ENCODE assay signal across 9 cellular contexts in genomic region chr6:163782436-163783003, GRCh38.
DNase-seq lines count a peak whose midpoint lies in the region; ATAC-seq and TF ChIP-seq lines count a peak whose summit lies in the region.
"Had no signal": no experiment of that assay in that cellular context is flagged by ENCODE, and none has a peak within 500 bp of the region (broad histone marks: within the 10 kb centered on the region; RNA-seq: fewer than 3 reads in every experiment).

No MANE protein-coding gene starts in this region.

- TF ChIP-seq CTCF in epithelial cell of esophagus (IDR thresholded peaks at IDR 0.05; ENCODE audit: insufficient read depth, low read depth, low read length, missing control alignments), result no peak

- no peak overlapping the region for H3K4me3 ChIP-seq in epithelial cell of esophagus (ENCODE audit: low read length)

- DNase-seq in ELF-1 (ENCODE audit: low read depth, low spot score) (peak; percentile 49), epithelial cell of esophagus (ENCODE audit: low read depth) (peak; percentile 11), cerebellar nuclear complex (lab: John Stamatoyannopoulos, UW) (no peak), NCI-H1048 (lab: John Stamatoyannopoulos, UW) (no peak)
- no peak for DNase-seq in activated T-cell treated with anti-CD3 and anti-CD28 coated beads, Interleukin-2, amount 50 U/mL, for 48 hours
- DNase-seq: DMS 273 treated with DMSO at 0.1 percent for 48 hours had no signal

- ATAC-seq in GM21447 (IDR thresholded peaks at IDR 0.05; ENCODE audit: unreplicated experiment) (peak; percentile 94), HG03457 (IDR thresholded peaks at IDR 0.05; ENCODE audit: unreplicated experiment) (peak; percentile 92), HG03439 (IDR thresholded peaks at IDR 0.05; ENCODE audit: unreplicated experiment) (no peak)

Comparison
In these comparisons a context has a peak if more than half of its experiments do, and no peak if none do; other contexts are left out.
1. DNase-seq: peak in ELF-1 (single experiment) and epithelial cell of esophagus (single experiment); none in cerebellar nuclear complex (0 of 2), NCI-H1048 (single experiment) and activated T-cell treated with anti-CD3 and anti-CD28 coated beads, Interleukin-2, amount 50 U/mL, for 48 hours (0 of 2).